ENCODE assay signal across 18 cellular contexts in genomic region chr19:19260417-19260816, GRCh38. TPM values are rescaled to one million over a fixed set of nuclear protein-coding genes. Genes with fewer than 3 reads are reported as not detected.
DNase-seq lines count a peak whose midpoint lies in the region; ATAC-seq, FAIRE-seq and TF ChIP-seq lines count a peak whose summit lies in the region.
"Had no signal": no experiment of that assay in that cellular context is flagged by ENCODE, and none has a peak within 500 bp of the region (broad histone marks: within the 10 kb centered on the region; RNA-seq: fewer than 3 reads in every experiment).

No MANE protein-coding gene starts in this region.

- TF ChIP-seq CTCF in endodermal cell (conservative IDR thresholded peaks at IDR 0.05) (peak; percentile 28), mesothelial cell of epicardium (IDR thresholded peaks at IDR 0.05; ENCODE audit: unreplicated experiment) (no peak), D721Med (IDR thresholded peaks at IDR 0.05; ENCODE audit: insufficient read depth, missing control alignments) (no peak)

- H3K4me1 Mint-ChIP-seq in endodermal cell: peaks cover 7% of the 10 kb centered on the region
- H3K4me1 Mint-ChIP-seq in mesothelial cell of epicardium: peaks cover 7% of the 10 kb centered on the region

- DNase-seq in endodermal cell (no peak), mesothelial cell of epicardium (ENCODE audit: low spot score in 2 of 2, unreplicated experiment in 2 of 2) (no peak), D721Med (ENCODE audit: insufficient read length, low spot score) (no peak), HT-29 (ENCODE audit: low spot score) (no peak), nucleus accumbens (lab: John Stamatoyannopoulos, UW) (no peak)
- DNase-seq: CD4-positive, CD25-positive, alpha-beta regulatory T cell; NCI-H1105 treated with DMSO at 0.1 percent for 48 hours; NCI-H187; NCI-H2171; SIG-M5 had no signal

- no peak for ATAC-seq in GM18511 (IDR thresholded peaks at IDR 0.05; ENCODE audit: unreplicated experiment)

- peaks cover 3% of the 10 kb centered on the region for H3K36me3 Mint-ChIP-seq in endodermal cell (ENCODE audit: low read depth)
- peaks cover 9% of the 10 kb centered on the region for H3K36me3 Mint-ChIP-seq in mesothelial cell of epicardium
- H3K36me3 Mint-ChIP-seq: CD4-positive, CD25-positive, alpha-beta regulatory T cell had no signal

- H3K36me3 ChIP-seq in BLaER1 treated with 17β-estradiol and CSF1 and Interleukin-3, amounts not matched to agents 10 nM and 100 nM: no peaks in the 10 kb centered on the region
- H3K36me3 ChIP-seq in HUES48 (ENCODE audit: control insufficient read depth, insufficient read depth, low read length): no peaks in the 10 kb centered on the region
- no peaks in the 10 kb centered on the region for H3K36me3 ChIP-seq in endodermal cell (ENCODE audit: control insufficient read depth, insufficient read depth, low read length)
- H3K36me3 ChIP-seq: HAP-1 had no signal

- peak overlapping the region in 3 of 11 experiments; percentile 77 to 87 (median 80); a peak in 4 of 22 replicates for H3K27ac ChIP-seq in BLaER1 treated with 17β-estradiol and CSF1 and Interleukin-3, amounts not matched to agents 10 nM and 100 nM
- H3K27ac ChIP-seq in HUES48 (ENCODE audit: low read depth, low read length) (no peak overlapping the region), endodermal cell (ENCODE audit: low read depth, low read length) (no peak overlapping the region)

- H4K20me1 ChIP-seq in BLaER1 treated with 17β-estradiol and CSF1 and Interleukin-3, amounts not matched to agents 10 nM and 100 nM: no peaks in the 10 kb centered on the region

- no peak for FAIRE-seq in D721Med (lab: Jason Lieb, UNC)
- FAIRE-seq: A204.1 had no signal

- H3K9ac ChIP-seq in BLaER1 treated with 17β-estradiol and CSF1 and Interleukin-3, amounts not matched to agents 10 nM and 100 nM: no peak overlapping the region
- H3K9ac ChIP-seq in HUES48 (ENCODE audit: low read depth, low read length) (no peak overlapping the region), endodermal cell (ENCODE audit: extremely low read depth, low read length, poor library complexity, severe bottlenecking) (no peak overlapping the region)

- H3K27me3 Mint-ChIP-seq in endodermal cell (ENCODE audit: insufficient read depth): peaks cover 69% of the 10 kb centered on the region
- H3K27me3 Mint-ChIP-seq in mesothelial cell of epicardium (ENCODE audit: low read depth): peaks cover 66% of the 10 kb centered on the region

- H3K4me1 ChIP-seq in BLaER1 treated with 17β-estradiol and CSF1 and Interleukin-3, amounts not matched to agents 10 nM and 100 nM: peaks cover 0 to 30% (median 18%) of the 10 kb centered on the region in 10 experiments; a peak in 19 of 20 replicates
- 0 out of 2 replicates have a peak, but pooled peaks cover 16% of the 10 kb centered on the region for H3K4me1 ChIP-seq in HUES48 (ENCODE audit: control insufficient read depth, insufficient read depth, low read length)
- no peaks in the 10 kb centered on the region for H3K4me1 ChIP-seq in endodermal cell (ENCODE audit: control insufficient read depth, insufficient read depth, low read length)
- H3K4me1 ChIP-seq: HAP-1 had no signal

- H3K4me2 ChIP-seq in BLaER1 treated with 17β-estradiol and CSF1 and Interleukin-3, amounts not matched to agents 10 nM and 100 nM: peak overlapping the region in 10 of 11 experiments; percentile 66 to 96 (median 88); a peak in 18 of 22 replicates

- peak overlapping the region in 1 of 10 experiments; percentile 54; a peak in 2 of 20 replicates for H3K4me3 ChIP-seq in BLaER1 treated with 17β-estradiol and CSF1 and Interleukin-3, amounts not matched to agents 10 nM and 100 nM
- H3K4me3 ChIP-seq in HUES48 (ENCODE audit: low read depth, low read length): peak overlapping the region; percentile 74
- H3K4me3 ChIP-seq in endodermal cell (ENCODE audit: low read length): no peak overlapping the region
- H3K4me3 ChIP-seq: HAP-1 had no signal

- peaks cover 0 to 21% (median 14%) of the 10 kb centered on the region in 11 experiments; a peak in 19 of 22 replicates for H3K9me3 ChIP-seq in BLaER1 treated with 17β-estradiol and CSF1 and Interleukin-3, amounts not matched to agents 10 nM and 100 nM (replicated peaks in 1 of 11)
- no peaks in the 10 kb centered on the region for H3K9me3 ChIP-seq in HUES48 (ENCODE audit: control insufficient read depth, insufficient read depth, low read length)
- no peaks in the 10 kb centered on the region for H3K9me3 ChIP-seq in endodermal cell (ENCODE audit: control insufficient read depth, low read length)
- H3K9me3 ChIP-seq: HAP-1 had no signal

- H3K4me3 Mint-ChIP-seq in endodermal cell (peak overlapping the region; percentile 52), mesothelial cell of epicardium (peak overlapping the region; percentile 51)

- H3K27me3 ChIP-seq in BLaER1 treated with 17β-estradiol and CSF1 and Interleukin-3, amounts not matched to agents 10 nM and 100 nM: peaks cover 20 to 48% (median 41%) of the 10 kb centered on the region in 11 experiments
- H3K27me3 ChIP-seq in HUES48 (ENCODE audit: control insufficient read depth, insufficient read depth, low read length) (peaks cover 25% of the 10 kb centered on the region), endodermal cell (ENCODE audit: control insufficient read depth, insufficient read depth, low read length, poor library complexity, severe bottlenecking) (peaks cover 34% of the 10 kb centered on the region)

- H3K9me3 Mint-ChIP-seq in endodermal cell: peaks cover 8% of the 10 kb centered on the region
- H3K9me3 Mint-ChIP-seq in mesothelial cell of epicardium: no peaks in the 10 kb centered on the region

- H3K27ac Mint-ChIP-seq in endodermal cell (no peak overlapping the region), mesothelial cell of epicardium (no peak overlapping the region)

- WGBS in endodermal cell (ENCODE audit: insufficient coverage in 1 of 2, insufficient read length in 1 of 2), 2 experiments: 94 to 100% methylated on average over 5 to 7 of the region's 7 CpGs

RNA-seq across cellular contexts. Expression of gene TM6SF2, which starts 12.7 kb away (rescaled TPM):
- total RNA-seq in endodermal cell (10 to 100 TPM in 1 of 2 donors, 1 to 10 TPM in 1; 8.2 to 13.1 TPM), mesothelial cell of epicardium (3.5 to 5.7 TPM (median 4.0 TPM) in 3 replicates)
- polyA plus RNA-seq in endodermal cell (2013, experiment 1 of 2): 6.8 TPM
- polyA plus RNA-seq in endodermal cell (2013, experiment 2 of 2): 5.3 TPM
- total RNA-seq in HT-29 (2014; rRNA removed; shearing (Covaris generic)): not detected in 2 replicates
- total RNA-seq: CD4-positive, CD25-positive, alpha-beta regulatory T cell; MCF 10A; RPMI7951 had no signal
- polyA plus RNA-seq: CD4-positive, CD25-positive, alpha-beta regulatory T cell had no signal

RNA-seq across cellular contexts. Expression of gene NCAN, which starts 48.7 kb away (rescaled TPM):
- total RNA-seq in endodermal cell (1 to 10 TPM in 1 of 2 donors, under 1 TPM in 1; 0.77 to 4.2 TPM), mesothelial cell of epicardium (0.02 to 0.29 TPM (median 0.07 TPM) in 3 replicates)
- 12.7 TPM for polyA plus RNA-seq in endodermal cell (2013, experiment 1 of 2)
- 11.5 TPM for polyA plus RNA-seq in endodermal cell (2013, experiment 2 of 2)
- not detected in 2 replicates for total RNA-seq in HT-29 (2014; rRNA removed; shearing (Covaris generic))
- total RNA-seq: CD4-positive, CD25-positive, alpha-beta regulatory T cell; HT1080; MCF 10A had no signal
- polyA plus RNA-seq: CD4-positive, CD25-positive, alpha-beta regulatory T cell had no signal

RNA-seq across cellular contexts. Expression of gene NR2C2AP, which starts 57.2 kb away (rescaled TPM):
- total RNA-seq in endodermal cell (10 to 100 TPM; 14.7 to 17.2 TPM), mesothelial cell of epicardium (9.4 to 11.8 TPM (median 10.1 TPM) in 3 replicates)
- 9.3 TPM for polyA plus RNA-seq in endodermal cell (2013, experiment 1 of 2)
- polyA plus RNA-seq in endodermal cell (2013, experiment 2 of 2): 9.3 TPM
- 28.7 and 32.3 TPM in 2 replicates for total RNA-seq in HT-29 (2014; rRNA removed; shearing (Covaris generic))

RNA-seq across cellular contexts. Expression of gene SUGP1, which starts 59.9 kb away (rescaled TPM):
- total RNA-seq in endodermal cell (10 to 100 TPM; 72.2 to 75.5 TPM), mesothelial cell of epicardium (70.2 to 77.2 TPM (median 74.9 TPM) in 3 replicates)
- 62.9 TPM for polyA plus RNA-seq in endodermal cell (2013, experiment 1 of 2)
- polyA plus RNA-seq in endodermal cell (2013, experiment 2 of 2): 57.0 TPM
- total RNA-seq in HT-29 (2014; rRNA removed; shearing (Covaris generic)): 27.8 and 35.2 TPM in 2 replicates
